13 cellular contexts compared by ENCODE assay signal in the genomic region with DNA sequence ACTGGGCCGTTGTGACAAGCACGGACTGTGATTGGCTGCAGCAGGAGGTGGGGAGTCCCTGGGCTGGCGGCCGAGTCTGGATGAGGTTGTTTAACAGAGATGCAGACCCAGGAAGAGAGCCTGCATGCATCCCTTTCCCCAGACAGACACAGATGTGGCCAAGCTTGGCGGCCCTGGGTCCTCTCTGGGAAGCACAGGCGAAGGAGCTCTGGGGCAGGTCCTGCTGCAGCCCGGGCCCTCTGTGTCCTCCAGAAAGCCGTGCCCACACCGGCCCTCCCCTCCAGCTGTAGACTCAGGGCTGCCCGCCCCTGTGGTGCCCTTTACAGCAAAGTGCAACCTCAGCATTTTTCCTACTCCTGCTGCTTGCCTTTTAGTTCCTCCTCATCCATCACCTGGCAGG.
DNase-seq lines count a peak whose midpoint lies in the region; ATAC-seq and TF ChIP-seq lines count a peak whose summit lies in the region.
"Had no signal": no experiment of that assay in that cellular context is flagged by ENCODE, and none has a peak within 500 bp of the region (broad histone marks: within the 10 kb centered on the region; RNA-seq: fewer than 3 reads in every experiment).

No MANE protein-coding gene starts in this region.

- no peak for TF ChIP-seq POLR2A in gastroesophageal sphincter (IDR thresholded peaks at IDR 0.05)

- no peaks in the 10 kb centered on the region for H3K9me2 ChIP-seq in neural cell (ENCODE audit: insufficient read depth, low read length)

- H3K9me3 Mint-ChIP-seq in activated CD4-positive, alpha-beta T cell treated with anti-CD3 and anti-CD28 coated beads, Interleukin-2, amount 10 ng/mL, durations not matched to agents 24 days and 14 days = no peaks in the 10 kb centered on the region

- H3K9me3 ChIP-seq in gastroesophageal sphincter (no peaks in the 10 kb centered on the region), neural cell (ENCODE audit: low read length) (no peaks in the 10 kb centered on the region), upper lobe of right lung (no peaks in the 10 kb centered on the region)
- H3K9me3 ChIP-seq: mucosa of descending colon had no signal

- H3K4me1 ChIP-seq in gastroesophageal sphincter = peaks cover 0 to 86% (median 29%) of the 10 kb centered on the region in 3 donors
- H3K4me1 ChIP-seq in upper lobe of right lung = peaks cover 6% of the 10 kb centered on the region

- DNase-seq in NCI-H146 (lab: John Stamatoyannopoulos, UW) = peak; percentile 12
- no peak for DNase-seq in NCI-H146 treated with DMSO at 0.1 percent for 48 hours (lab: John Stamatoyannopoulos, UW; ENCODE audit: unreplicated experiment)
- DNase-seq in upper lobe of right lung = no peak
- DNase-seq in cerebellar nuclear complex (lab: John Stamatoyannopoulos, UW) = no peak
- DNase-seq in activated CD4-positive, alpha-beta T cell treated with anti-CD3 and anti-CD28 coated beads, Interleukin-2, amount 10 ng/mL, durations not matched to agents 24 days and 14 days = no peak
- DNase-seq: activated CD4-positive, alpha-beta T cell treated with anti-CD3 and anti-CD28 coated beads, Interleukin-2, amount 50 U/mL, for 48 hours; DND-41; NCI-H187 had no signal

- H2AFZ ChIP-seq in neural cell (ENCODE audit: low read depth, low read length) = no peak overlapping the region

- TF ChIP-seq CTCF in gastroesophageal sphincter (IDR thresholded peaks at IDR 0.05) (no peak), neural cell (IDR thresholded peaks at IDR 0.05; ENCODE audit: poor library complexity, severe bottlenecking) (no peak), upper lobe of right lung (IDR thresholded peaks at IDR 0.05) (no peak)

- H3K27me3 ChIP-seq in gastroesophageal sphincter (no peaks in the 10 kb centered on the region), neural cell (ENCODE audit: insufficient read depth, low read depth, low read length) (no peaks in the 10 kb centered on the region), upper lobe of right lung (no peaks in the 10 kb centered on the region)

- WGBS in gastroesophageal sphincter (ENCODE audit: low coverage in 1 of 2), 2 donors = 3% methylated on average over 4 of the region's 10 CpGs; no CpG with 5 or more reads in 1 of the 2 donors

- ATAC-seq in gastroesophageal sphincter (peak; percentile 89), upper lobe of right lung (no peak), HG03135 (IDR thresholded peaks at IDR 0.05; ENCODE audit: unreplicated experiment) (no peak)
- ATAC-seq: mucosa of descending colon had no signal

- no peak overlapping the region for H3K4me3 Mint-ChIP-seq in activated CD4-positive, alpha-beta T cell treated with anti-CD3 and anti-CD28 coated beads, Interleukin-2, amount 10 ng/mL, durations not matched to agents 24 days and 14 days

- H3K4me2 ChIP-seq in neural cell (ENCODE audit: low read length) = peak overlapping the region; percentile 8

- H3K36me3 ChIP-seq in gastroesophageal sphincter = no peaks in the 10 kb centered on the region
- H3K36me3 ChIP-seq in neural cell (ENCODE audit: insufficient read depth, low read length) = no peaks in the 10 kb centered on the region
- H3K36me3 ChIP-seq in upper lobe of right lung = no peaks in the 10 kb centered on the region

- H3K27me3 Mint-ChIP-seq in activated CD4-positive, alpha-beta T cell treated with anti-CD3 and anti-CD28 coated beads, Interleukin-2, amount 10 ng/mL, durations not matched to agents 24 days and 14 days = no peaks in the 10 kb centered on the region

- no peak for TF ChIP-seq RAD21 in neural cell (conservative IDR thresholded peaks at IDR 0.05)

- H3K27ac ChIP-seq in gastroesophageal sphincter (peak overlapping the region; percentile 48 to 86 (median 78)), neural cell (ENCODE audit: low read length) (peak overlapping the region; percentile 39), upper lobe of right lung (peak overlapping the region; percentile 58)
- H3K27ac ChIP-seq: 22Rv1 had no signal

- H3K4me1 Mint-ChIP-seq in activated CD4-positive, alpha-beta T cell treated with anti-CD3 and anti-CD28 coated beads, Interleukin-2, amount 10 ng/mL, durations not matched to agents 24 days and 14 days = no peaks in the 10 kb centered on the region

- peaks cover 13% of the 10 kb centered on the region for H3K79me2 ChIP-seq in neural cell (replicated peaks; ENCODE audit: insufficient read depth, low read length)

- no peak overlapping the region for H3K27ac Mint-ChIP-seq in activated CD4-positive, alpha-beta T cell treated with anti-CD3 and anti-CD28 coated beads, Interleukin-2, amount 10 ng/mL, durations not matched to agents 24 days and 14 days

- peak overlapping the region; percentile 48 for H3K9ac ChIP-seq in neural cell (ENCODE audit: low read length)

- H3K4me3 ChIP-seq in gastroesophageal sphincter (no peak overlapping the region), neural cell (ENCODE audit: low read length) (peak overlapping the region; percentile 43), upper lobe of right lung (no peak overlapping the region)
- H3K4me3 ChIP-seq: mucosa of descending colon had no signal

- H3F3A ChIP-seq in neural cell (ENCODE audit: insufficient read depth, low read length, poor library complexity, severe bottlenecking) = no peaks in the 10 kb centered on the region

- no peaks in the 10 kb centered on the region for H4K20me1 ChIP-seq in neural cell (ENCODE audit: insufficient read depth)

- no peaks in the 10 kb centered on the region for H3K36me3 Mint-ChIP-seq in activated CD4-positive, alpha-beta T cell treated with anti-CD3 and anti-CD28 coated beads, Interleukin-2, amount 10 ng/mL, durations not matched to agents 24 days and 14 days (ENCODE audit: low read depth)

- TF ChIP-seq EP300 in gastroesophageal sphincter (IDR thresholded peaks at IDR 0.05) = no peak
- TF ChIP-seq EP300 in neural cell (conservative IDR thresholded peaks at IDR 0.05; ENCODE audit: poor library complexity, severe bottlenecking) = no peak

- intact Hi-C loops in upper lobe of right lung (cut with DNase I) = no loop called here
- intact Hi-C loops in activated CD4-positive, alpha-beta T cell treated with anti-CD3 and anti-CD28 coated beads, Interleukin-2, amount 10 ng/mL, durations not matched to agents 24 days and 14 days (cut with micrococcal nuclease) = no loop called here

TF ChIP-seq in neural cell, 6 proteins besides CTCF, POLR2A, EP300 and RAD21:
- TF ChIP-seq, protein P1, sequence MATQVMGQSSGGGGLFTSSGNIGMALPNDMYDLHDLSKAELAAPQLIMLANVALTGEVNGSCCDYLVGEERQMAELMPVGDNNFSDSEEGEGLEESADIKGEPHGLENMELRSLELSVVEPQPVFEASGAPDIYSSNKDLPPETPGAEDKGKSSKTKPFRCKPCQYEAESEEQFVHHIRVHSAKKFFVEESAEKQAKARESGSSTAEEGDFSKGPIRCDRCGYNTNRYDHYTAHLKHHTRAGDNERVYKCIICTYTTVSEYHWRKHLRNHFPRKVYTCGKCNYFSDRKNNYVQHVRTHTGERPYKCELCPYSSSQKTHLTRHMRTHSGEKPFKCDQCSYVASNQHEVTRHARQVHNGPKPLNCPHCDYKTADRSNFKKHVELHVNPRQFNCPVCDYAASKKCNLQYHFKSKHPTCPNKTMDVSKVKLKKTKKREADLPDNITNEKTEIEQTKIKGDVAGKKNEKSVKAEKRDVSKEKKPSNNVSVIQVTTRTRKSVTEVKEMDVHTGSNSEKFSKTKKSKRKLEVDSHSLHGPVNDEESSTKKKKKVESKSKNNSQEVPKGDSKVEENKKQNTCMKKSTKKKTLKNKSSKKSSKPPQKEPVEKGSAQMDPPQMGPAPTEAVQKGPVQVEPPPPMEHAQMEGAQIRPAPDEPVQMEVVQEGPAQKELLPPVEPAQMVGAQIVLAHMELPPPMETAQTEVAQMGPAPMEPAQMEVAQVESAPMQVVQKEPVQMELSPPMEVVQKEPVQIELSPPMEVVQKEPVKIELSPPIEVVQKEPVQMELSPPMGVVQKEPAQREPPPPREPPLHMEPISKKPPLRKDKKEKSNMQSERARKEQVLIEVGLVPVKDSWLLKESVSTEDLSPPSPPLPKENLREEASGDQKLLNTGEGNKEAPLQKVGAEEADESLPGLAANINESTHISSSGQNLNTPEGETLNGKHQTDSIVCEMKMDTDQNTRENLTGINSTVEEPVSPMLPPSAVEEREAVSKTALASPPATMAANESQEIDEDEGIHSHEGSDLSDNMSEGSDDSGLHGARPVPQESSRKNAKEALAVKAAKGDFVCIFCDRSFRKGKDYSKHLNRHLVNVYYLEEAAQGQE (IDR thresholded peaks at IDR 0.05; ENCODE audit: borderline replicate concordance) = no peak
- TF ChIP-seq SMC3 (conservative IDR thresholded peaks at IDR 0.05; ENCODE audit: poor library complexity) (no peak), POLR2AphosphoS5 (IDR thresholded peaks at IDR 0.05) (no peak)
TF ChIP-seq in neural cell: peak in this region for 0.
